Comparison of ENCODE assay signal across 10 cellular contexts in genomic region chr5:80656425-80656824, GRCh38. TPM values are rescaled to one million over a fixed set of nuclear protein-coding genes. Genes with fewer than 3 reads are reported as not detected.
DNase-seq lines count a peak whose midpoint lies in the region; FAIRE-seq and TF ChIP-seq lines count a peak whose summit lies in the region.
"Had no signal": no experiment of that assay in that cellular context is flagged by ENCODE, and none has a peak within 500 bp of the region (broad histone marks: within the 10 kb centered on the region; RNA-seq: fewer than 3 reads in every experiment).

No MANE protein-coding gene starts in this region.

- FAIRE-seq in astrocyte (lab: Jason Lieb, UNC) (no peak), small intestine (lab: Jason Lieb, UNC) (no peak)

- H3K4me2 ChIP-seq in astrocyte (ENCODE audit: low read length) (peak overlapping the region; percentile 99), osteoblast (ENCODE audit: insufficient read depth, low read length) (peak overlapping the region; percentile 86)

- H3K27me3 ChIP-seq in astrocyte (ENCODE audit: insufficient read depth, low read length) (no peaks in the 10 kb centered on the region), osteoblast (ENCODE audit: insufficient read depth, low read length) (no peaks in the 10 kb centered on the region), small intestine (ENCODE audit: control insufficient read depth in 2 of 2, insufficient read depth in 2 of 2, low read length in 2 of 2) (no peaks in the 10 kb centered on the region)
- H3K27me3 ChIP-seq: esophagus muscularis mucosa, upper lobe of right lung had no signal

- H2AFZ ChIP-seq in astrocyte (ENCODE audit: low read depth, low read length) (no peak overlapping the region), osteoblast (ENCODE audit: low read length) (no peak overlapping the region)

- no peaks in the 10 kb centered on the region for H3K27me3 Mint-ChIP-seq in T-helper 1 cell treated with Interleukin-12 subunit alpha and Interleukin-12 subunit beta and Interleukin-4 antibody, amounts not matched to agents 30 μg/mL and 1 μg/mL, for 36 hours (ENCODE audit: low read depth)
- no peaks in the 10 kb centered on the region for H3K27me3 Mint-ChIP-seq in astrocyte (ENCODE audit: low read depth, unreplicated experiment)

- H3K36me3 ChIP-seq in astrocyte (ENCODE audit: insufficient read depth, low read length) (peaks cover 33% of the 10 kb centered on the region), osteoblast (ENCODE audit: insufficient read depth, low read length) (peaks cover 15% of the 10 kb centered on the region), small intestine (ENCODE audit: control insufficient read depth in 2 of 2, insufficient read depth in 2 of 2, low read length in 2 of 2) (peaks cover 2 to 6% of the 10 kb centered on the region in 2 donors)

- no peaks in the 10 kb centered on the region for H3K9me3 Mint-ChIP-seq in T-helper 1 cell treated with Interleukin-12 subunit alpha and Interleukin-12 subunit beta and Interleukin-4 antibody, amounts not matched to agents 30 μg/mL and 1 μg/mL, for 36 hours
- no peaks in the 10 kb centered on the region for H3K9me3 Mint-ChIP-seq in astrocyte (ENCODE audit: unreplicated experiment)

- H3K36me3 Mint-ChIP-seq in T-helper 1 cell treated with Interleukin-12 subunit alpha and Interleukin-12 subunit beta and Interleukin-4 antibody, amounts not matched to agents 30 μg/mL and 1 μg/mL, for 36 hours (ENCODE audit: low read depth): peaks cover 41% of the 10 kb centered on the region
- peaks cover 9% of the 10 kb centered on the region for H3K36me3 Mint-ChIP-seq in astrocyte (ENCODE audit: low read depth, unreplicated experiment)

- H3K4me1 Mint-ChIP-seq in T-helper 1 cell treated with Interleukin-12 subunit alpha and Interleukin-12 subunit beta and Interleukin-4 antibody, amounts not matched to agents 30 μg/mL and 1 μg/mL, for 36 hours (ENCODE audit: low read depth): peaks cover 29% of the 10 kb centered on the region
- peaks cover 18% of the 10 kb centered on the region for H3K4me1 Mint-ChIP-seq in astrocyte (ENCODE audit: low read depth, unreplicated experiment)

- peaks cover 27% of the 10 kb centered on the region for H3K79me2 ChIP-seq in astrocyte (ENCODE audit: insufficient read depth, low read length)
- H3K79me2 ChIP-seq in osteoblast (ENCODE audit: insufficient read depth, low read length): peaks cover 37% of the 10 kb centered on the region

- H3K4me3 Mint-ChIP-seq in T-helper 1 cell treated with Interleukin-12 subunit alpha and Interleukin-12 subunit beta and Interleukin-4 antibody, amounts not matched to agents 30 μg/mL and 1 μg/mL, for 36 hours: peak overlapping the region; percentile 90
- H3K4me3 Mint-ChIP-seq in astrocyte (ENCODE audit: unreplicated experiment): peak overlapping the region; percentile 92

- peak overlapping the region; percentile 22 for H3K27ac ChIP-seq in astrocyte (ENCODE audit: low read depth, low read length)
- H3K27ac ChIP-seq in osteoblast (ENCODE audit: low read depth, low read length): peak overlapping the region; percentile 65
- H3K27ac ChIP-seq in small intestine (ENCODE audit: low read depth in 1 of 2, low read length in 1 of 2): no peak overlapping the region
- H3K27ac ChIP-seq: esophagus muscularis mucosa had no signal

- H3K4me3 ChIP-seq in astrocyte (ENCODE audit: insufficient read depth, low read depth, low read length) (no peak overlapping the region), osteoblast (ENCODE audit: insufficient read depth, low read length) (no peak overlapping the region), small intestine (ENCODE audit: low read depth in 1 of 2, low read length in 2 of 2) (no peak overlapping the region)
- H3K4me3 ChIP-seq: esophagus muscularis mucosa, upper lobe of right lung had no signal

- H3K9ac ChIP-seq in astrocyte (ENCODE audit: low read length): no peak overlapping the region

- H4K20me1 ChIP-seq in astrocyte (ENCODE audit: insufficient read depth, low read length): peaks cover 13% of the 10 kb centered on the region
- H4K20me1 ChIP-seq in osteoblast (ENCODE audit: insufficient read depth, low read length): peaks cover 13% of the 10 kb centered on the region

- H3K27ac Mint-ChIP-seq in T-helper 1 cell treated with Interleukin-12 subunit alpha and Interleukin-12 subunit beta and Interleukin-4 antibody, amounts not matched to agents 30 μg/mL and 1 μg/mL, for 36 hours: peak overlapping the region; percentile 95
- peak overlapping the region; percentile 90 for H3K27ac Mint-ChIP-seq in astrocyte (ENCODE audit: unreplicated experiment)

- TF ChIP-seq CTCF in LNCAP (IDR thresholded peaks at IDR 0.05) (peak; percentile 9; the same call in 1 of the 2 replicates), astrocyte (IDR thresholded peaks at IDR 0.05; ENCODE audit: insufficient read depth, low read depth, low read length) (no peak), osteoblast (IDR thresholded peaks at IDR 0.05; ENCODE audit: extremely low read depth, low read depth, low read length) (peak; percentile 19)

- H3K9me3 ChIP-seq in astrocyte (ENCODE audit: insufficient read depth, low read depth, low read length) (no peaks in the 10 kb centered on the region), osteoblast (ENCODE audit: low read depth, low read length) (no peaks in the 10 kb centered on the region), small intestine (ENCODE audit: control insufficient read depth, low read depth) (no peaks in the 10 kb centered on the region)
- H3K9me3 ChIP-seq: esophagus muscularis mucosa, upper lobe of right lung had no signal

- WGBS in small intestine, 3 donors: 58 to 89% (median 80%) methylated on average over 1 of the region's 1 CpG

- DNase-seq in T-helper 1 cell: no peak
- peak; percentile 17 for DNase-seq in astrocyte (ENCODE audit: low read depth)
- no peak for DNase-seq in osteoblast (ENCODE audit: insufficient read length, low spot score, missing footprints)
- DNase-seq in AG20443 (ENCODE audit: low spot score): no peak
- no peak for DNase-seq in small intestine
- no peak for DNase-seq in KG1 (lab: John Stamatoyannopoulos, UW)
- DNase-seq: upper lobe of right lung had no signal

- peaks cover 24% of the 10 kb centered on the region for H3K4me1 ChIP-seq in astrocyte (ENCODE audit: insufficient read depth, low read length)
- H3K4me1 ChIP-seq in osteoblast (ENCODE audit: insufficient read depth, low read length): peaks cover 35% of the 10 kb centered on the region
- H3K4me1 ChIP-seq in small intestine (ENCODE audit: control insufficient read depth in 2 of 2, insufficient read depth in 1 of 2, low read depth in 1 of 2, low read length in 1 of 2): peaks cover 3 to 11% of the 10 kb centered on the region in 2 donors

RNA-seq across cellular contexts. Expression of gene DHFR, which starts 1.6 kb away (rescaled TPM):
- total RNA-seq in astrocyte (11.9 and 14.4 TPM in 2 replicates), osteoblast (13.8 and 15.2 TPM in 2 replicates)
- 10 to 100 TPM; 13.5 to 39.7 (median 26.4) TPM for polyA plus RNA-seq in small intestine

RNA-seq across cellular contexts. Expression of gene MSH3, which starts 2.0 kb away (rescaled TPM):
- total RNA-seq in astrocyte (15.4 and 16.1 TPM in 2 replicates), osteoblast (20.6 and 21.7 TPM in 2 replicates)
- polyA plus RNA-seq in small intestine: 1 to 10 TPM; 3.5 to 5.1 (median 4.5) TPM

Comparison
In these comparisons a context has a peak if more than half of its experiments do, and no peak if none do; other contexts are left out.
1. H3K27ac ChIP-seq: peak in astrocyte (single experiment) and osteoblast (single experiment); none in small intestine (0 of 2).